ENCODE assay signal across 26 cellular contexts in the genomic region with DNA sequence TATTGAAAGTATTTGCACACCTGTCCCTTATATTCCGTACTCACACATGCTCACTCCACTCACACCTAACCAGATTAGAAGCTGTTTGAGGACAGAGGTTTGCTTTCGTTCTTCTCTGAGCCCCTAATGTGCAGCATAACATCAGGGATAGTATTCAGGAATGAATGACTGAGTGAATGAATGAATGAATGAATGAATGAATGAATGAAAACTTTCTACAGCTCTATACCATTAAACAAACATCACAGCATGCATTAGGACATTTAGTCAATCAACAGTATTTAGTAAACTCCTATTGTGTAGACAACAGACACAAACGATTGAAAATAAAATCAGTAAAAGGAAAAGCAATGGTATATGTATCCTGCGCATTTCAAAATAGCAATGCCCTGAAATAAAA.
"Had no signal": no experiment of that assay in that cellular context is flagged by ENCODE, and none has a peak within 500 bp of the region (broad histone marks: within the 10 kb centered on the region; RNA-seq: fewer than 3 reads in every experiment).

No MANE protein-coding gene starts in this region.

- H3K4me3 ChIP-seq: colonic mucosa, SJSA1 had no signal

- H3K27ac ChIP-seq: brain microvascular endothelial cell, colonic mucosa, SJSA1 had no signal

- FAIRE-seq: TTC549 had no signal

- H3K4me3 Mint-ChIP-seq: activated CD8-positive, alpha-beta T cell treated with anti-CD3 and anti-CD28 coated beads for 36 hours; activated naive CD4-positive, alpha-beta T cell treated with anti-CD3 and anti-CD28 coated beads, Interleukin-2, amount 50 U/mL, for 24 hours; T-helper 1 cell treated with Interleukin-12 subunit alpha and Interleukin-12 subunit beta and Interleukin-4 antibody, amounts not matched to agents 30 μg/mL and 1 μg/mL, for 36 hours; T-helper 2 cell treated with Interferon-gamma antibody and Interleukin-4, amounts not matched to agents 5 μg/mL and 100 μg/mL, for 36 hours had no signal

- H3K4me1 Mint-ChIP-seq: activated naive CD4-positive, alpha-beta T cell treated with anti-CD3 and anti-CD28 coated beads, Interleukin-2, amount 50 U/mL, for 24 hours had no signal

- H3K36me3 ChIP-seq: brain microvascular endothelial cell, colonic mucosa, SJSA1 had no signal

- ATAC-seq: activated CD8-positive, alpha-beta T cell treated with anti-CD3 and anti-CD28 coated beads for 36 hours; Panc1 had no signal

- H3K9ac ChIP-seq: SK-N-SH had no signal

- H3K4me2 ChIP-seq: SK-N-SH had no signal

- DNase-seq: activated CD8-positive, alpha-beta T cell treated with anti-CD3 and anti-CD28 coated beads for 36 hours; activated gamma-delta T cell; activated naive CD4-positive, alpha-beta T cell treated with Interleukin-2 at 50 U/mL for 16 hours; activated T-cell treated with anti-CD3 and anti-CD28 coated beads, Interleukin-2, amount 50 U/mL, for 1 hour; amniotic stem cell; aorta; brain microvascular endothelial cell; central memory CD4-positive, alpha-beta T cell; colonic mucosa; Karpas-422; KBM-7; NCI-H1048; NCI-H1105 treated with DMSO at 0.1 percent for 48 hours; NCI-H1436; NCI-H1694 treated with DMSO at 0.1 percent for 48 hours; NCI-H2029; NCI-H345; NCI-H524 treated with DMSO at 0.1 percent for 48 hours; SHP77; SK-N-SH had no signal

- H3K27me3 ChIP-seq: brain microvascular endothelial cell, colonic mucosa, SJSA1 had no signal

- H3K27ac Mint-ChIP-seq: activated CD8-positive, alpha-beta T cell treated with anti-CD3 and anti-CD28 coated beads for 36 hours; activated naive CD4-positive, alpha-beta T cell treated with anti-CD3 and anti-CD28 coated beads, Interleukin-2, amount 50 U/mL, for 24 hours; T-helper 1 cell treated with Interleukin-12 subunit alpha and Interleukin-12 subunit beta and Interleukin-4 antibody, amounts not matched to agents 30 μg/mL and 1 μg/mL, for 36 hours; T-helper 2 cell treated with Interferon-gamma antibody and Interleukin-4, amounts not matched to agents 5 μg/mL and 100 μg/mL, for 36 hours had no signal

- H3K9me3 Mint-ChIP-seq: activated naive CD4-positive, alpha-beta T cell treated with anti-CD3 and anti-CD28 coated beads, Interleukin-2, amount 50 U/mL, for 24 hours; T-helper 1 cell treated with Interleukin-12 subunit alpha and Interleukin-12 subunit beta and Interleukin-4 antibody, amounts not matched to agents 30 μg/mL and 1 μg/mL, for 36 hours had no signal

- H3K9me3 ChIP-seq: colonic mucosa, SK-N-SH had no signal

- H3K4me1 ChIP-seq: colonic mucosa had no signal
